ENCODE assay signal across 1 cellular context in genomic region chr7:123624527-123625183, GRCh38.
TF ChIP-seq lines count a peak whose summit lies in the region.

No MANE protein-coding gene starts in this region.

TF ChIP-seq in K562, 482 proteins besides CTCF, POLR2A, EP300 and RAD21 (continued from another document):
- TF ChIP-seq, protein P1, sequence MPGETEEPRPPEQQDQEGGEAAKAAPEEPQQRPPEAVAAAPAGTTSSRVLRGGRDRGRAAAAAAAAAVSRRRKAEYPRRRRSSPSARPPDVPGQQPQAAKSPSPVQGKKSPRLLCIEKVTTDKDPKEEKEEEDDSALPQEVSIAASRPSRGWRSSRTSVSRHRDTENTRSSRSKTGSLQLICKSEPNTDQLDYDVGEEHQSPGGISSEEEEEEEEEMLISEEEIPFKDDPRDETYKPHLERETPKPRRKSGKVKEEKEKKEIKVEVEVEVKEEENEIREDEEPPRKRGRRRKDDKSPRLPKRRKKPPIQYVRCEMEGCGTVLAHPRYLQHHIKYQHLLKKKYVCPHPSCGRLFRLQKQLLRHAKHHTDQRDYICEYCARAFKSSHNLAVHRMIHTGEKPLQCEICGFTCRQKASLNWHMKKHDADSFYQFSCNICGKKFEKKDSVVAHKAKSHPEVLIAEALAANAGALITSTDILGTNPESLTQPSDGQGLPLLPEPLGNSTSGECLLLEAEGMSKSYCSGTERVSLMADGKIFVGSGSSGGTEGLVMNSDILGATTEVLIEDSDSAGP (CRISPR knock-in tag; IDR thresholded peaks at IDR 0.05), result no peak; the same call in 1 of the 2 replicates
- TF ChIP-seq, protein P2, sequence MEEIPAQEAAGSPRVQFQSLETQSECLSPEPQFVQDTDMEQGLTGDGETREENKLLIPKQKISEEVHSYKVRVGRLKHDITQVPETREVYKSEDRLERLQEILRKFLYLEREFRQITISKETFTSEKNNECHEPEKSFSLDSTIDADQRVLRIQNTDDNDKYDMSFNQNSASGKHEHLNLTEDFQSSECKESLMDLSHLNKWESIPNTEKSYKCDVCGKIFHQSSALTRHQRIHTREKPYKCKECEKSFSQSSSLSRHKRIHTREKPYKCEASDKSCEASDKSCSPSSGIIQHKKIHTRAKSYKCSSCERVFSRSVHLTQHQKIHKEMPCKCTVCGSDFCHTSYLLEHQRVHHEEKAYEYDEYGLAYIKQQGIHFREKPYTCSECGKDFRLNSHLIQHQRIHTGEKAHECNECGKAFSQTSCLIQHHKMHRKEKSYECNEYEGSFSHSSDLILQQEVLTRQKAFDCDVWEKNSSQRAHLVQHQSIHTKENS (CRISPR knock-in tag; IDR thresholded peaks at IDR 0.05), result no peak
- TF ChIP-seq CREM (IDR thresholded peaks at IDR 0.05; ENCODE audit: low read depth), result peak; percentile 97
- 0 out of 2 replicates have a peak, but pooled peaks have one; percentile 42 for TF ChIP-seq GTF2F1 (IDR thresholded peaks at IDR 0.05; ENCODE audit: low read depth, low read length)
- no peak for TF ChIP-seq MEIS2 (IDR thresholded peaks at IDR 0.05; ENCODE audit: partially characterized antibody)
- TF ChIP-seq SETDB1 (IDR thresholded peaks at IDR 0.05; ENCODE audit: low read length), result no peak
- no peak for TF ChIP-seq ATF6 (CRISPR knock-in tag; IDR thresholded peaks at IDR 0.05)
- TF ChIP-seq ERF (CRISPR knock-in tag; IDR thresholded peaks at IDR 0.05), result no peak
- no peak for TF ChIP-seq HDAC6 (IDR thresholded peaks at IDR 0.05; ENCODE audit: low read depth, low read length)
- no peak for TF ChIP-seq ZBTB26 (CRISPR knock-in tag; IDR thresholded peaks at IDR 0.05)
- TF ChIP-seq DDX20 (tag; IDR thresholded peaks at IDR 0.05; ENCODE audit: low read depth), result no peak
- no peak for TF ChIP-seq ZNF583 (CRISPR knock-in tag; IDR thresholded peaks at IDR 0.05)
- TF ChIP-seq ZBTB12 (CRISPR knock-in tag; IDR thresholded peaks at IDR 0.05), result no peak
- TF ChIP-seq ZKSCAN3 (CRISPR knock-in tag; IDR thresholded peaks at IDR 0.05), result no peak
- TF ChIP-seq SRSF1 (IDR thresholded peaks at IDR 0.05; ENCODE audit: low read depth, low read length), result no peak
- TF ChIP-seq ZNF24 (IDR thresholded peaks at IDR 0.05), result peak; percentile 69; the same call in 1 of the 2 replicates
- no peak for TF ChIP-seq PRPF4 (IDR thresholded peaks at IDR 0.05; ENCODE audit: insufficient read depth, low read depth, low read length, poor library complexity, severe bottlenecking)
- TF ChIP-seq ASH1L (IDR thresholded peaks at IDR 0.05; ENCODE audit: borderline replicate concordance, low read depth, partially characterized antibody), result no peak
